ENCODE assay signal across 10 cellular contexts in genomic region chr5:151174612-151175101, GRCh38. TPM values are rescaled to one million over a fixed set of nuclear protein-coding genes. Genes with fewer than 3 reads are reported as not detected.
DNase-seq lines count a peak whose midpoint lies in the region; ATAC-seq and TF ChIP-seq lines count a peak whose summit lies in the region.
"Had no signal": no experiment of that assay in that cellular context is flagged by ENCODE, and none has a peak within 500 bp of the region (broad histone marks: within the 10 kb centered on the region; RNA-seq: fewer than 3 reads in every experiment).

No MANE protein-coding gene starts in this region.

- peak; percentile 89 for ATAC-seq in GM23338

- no peak overlapping the region for H3K4me2 ChIP-seq in GM23338

- H2AFZ ChIP-seq in GM23338, result peak overlapping the region; percentile 86; the same call in 1 of the 2 replicates

- H3K27me3 Mint-ChIP-seq in GM23338 (ENCODE audit: insufficient read depth, low read depth, poor library complexity), result peaks cover 2% of the 10 kb centered on the region
- H3K27me3 Mint-ChIP-seq: activated T-cell treated with anti-CD3 and anti-CD28 coated beads, Interleukin-2, amount 50 U/mL, for 24 hours had no signal

- H3K9ac ChIP-seq in NT2/D1 (ENCODE audit: insufficient read length, low read depth), result no peak overlapping the region

- WGBS in suprapubic skin, result 70% methylated on average over 15 of the region's 15 CpGs

- H3K27ac ChIP-seq in GM23338 (ENCODE audit: low read depth) (no peak overlapping the region), suprapubic skin (no peak overlapping the region)

- no peaks in the 10 kb centered on the region for H3F3A ChIP-seq in GM23338 (replicated peaks; ENCODE audit: low read depth)

- no peaks in the 10 kb centered on the region for H3K27me3 ChIP-seq in GM23338 (ENCODE audit: insufficient read depth)
- no peaks in the 10 kb centered on the region for H3K27me3 ChIP-seq in NT2/D1 (ENCODE audit: insufficient read depth, insufficient read length)
- no peaks in the 10 kb centered on the region for H3K27me3 ChIP-seq in suprapubic skin

- H3K36me3 Mint-ChIP-seq in GM23338 (ENCODE audit: low read depth), result no peaks in the 10 kb centered on the region

- TF ChIP-seq CTCF in GM23338 (conservative IDR thresholded peaks at IDR 0.05; ENCODE audit: low read depth in 2 of 2) (no peak), suprapubic skin (IDR thresholded peaks at IDR 0.05) (no peak)

- in situ Hi-C loops in ACHN (cut with HindIII; ENCODE audit: low pct_ligation_motif_present, low pct_unique_long_range_greater_than_20kb, low sequenced_read_pairs), result no loop called here

- H4K20me1 ChIP-seq in GM23338 (replicated peaks; ENCODE audit: insufficient read depth), result no peaks in the 10 kb centered on the region

- H3K27ac Mint-ChIP-seq in GM23338, result no peak overlapping the region
- H3K27ac Mint-ChIP-seq: activated T-cell treated with anti-CD3 and anti-CD28 coated beads, Interleukin-2, amount 50 U/mL, for 24 hours had no signal

- H3K4me3 ChIP-seq in GM23338 (no peak overlapping the region), NT2/D1 (ENCODE audit: insufficient read length, low read depth) (no peak overlapping the region), suprapubic skin (no peak overlapping the region)

- H3K9me3 Mint-ChIP-seq in GM23338, result no peaks in the 10 kb centered on the region; the same call in 2 of the 3 replicates
- H3K9me3 Mint-ChIP-seq: activated T-cell treated with anti-CD3 and anti-CD28 coated beads, Interleukin-2, amount 50 U/mL, for 24 hours had no signal

- no peak for TF ChIP-seq POLR2A in suprapubic skin (IDR thresholded peaks at IDR 0.05)

- H3K4me3 Mint-ChIP-seq in GM23338, result no peak overlapping the region
- H3K4me3 Mint-ChIP-seq: activated T-cell treated with anti-CD3 and anti-CD28 coated beads, Interleukin-2, amount 50 U/mL, for 24 hours had no signal

- TF ChIP-seq EP300 in suprapubic skin (IDR thresholded peaks at IDR 0.05), result no peak

- H3K9me2 ChIP-seq in GM23338 (ENCODE audit: insufficient read depth), result peaks cover 10% of the 10 kb centered on the region; the same call in 1 of the 2 replicates

- H3K4me1 ChIP-seq in GM23338 (ENCODE audit: insufficient read depth), result peaks cover 6% of the 10 kb centered on the region; the same call in 1 of the 2 replicates
- H3K4me1 ChIP-seq in NT2/D1 (ENCODE audit: insufficient read depth, insufficient read length), result peaks cover 5% of the 10 kb centered on the region
- no peaks in the 10 kb centered on the region for H3K4me1 ChIP-seq in suprapubic skin

- H3K36me3 ChIP-seq in GM23338 (ENCODE audit: insufficient read depth), result no peaks in the 10 kb centered on the region
- H3K36me3 ChIP-seq in NT2/D1 (ENCODE audit: insufficient read depth, insufficient read length, low read length), result no peaks in the 10 kb centered on the region
- H3K36me3 ChIP-seq in suprapubic skin, result no peaks in the 10 kb centered on the region

- H3K9me3 ChIP-seq in NT2/D1 (ENCODE audit: insufficient read depth, low read length) (no peaks in the 10 kb centered on the region), suprapubic skin (no peaks in the 10 kb centered on the region)

- DNase-seq in GM23338 (ENCODE audit: low spot score), result peak; percentile 66
- peak; percentile 32 for DNase-seq in NT2/D1 (ENCODE audit: low read depth, low spot score)
- DNase-seq in iPS-NIHi7 (ENCODE audit: extremely low spot score), result peak; percentile 57
- peak; percentile 55 to 78 for DNase-seq in suprapubic skin (ENCODE audit: low spot score in 2 of 2)
- DNase-seq in NCI-H1436 treated with DMSO at 0.1 percent for 48 hours (lab: John Stamatoyannopoulos, UW), result no peak
- DNase-seq in ACHN, result no peak
- DNase-seq in hippocampal formation (lab: John Stamatoyannopoulos, UW), result no peak
- DNase-seq: activated T-cell treated with anti-CD3 and anti-CD28 coated beads, Interleukin-2, amount 50 U/mL, for 24 hours; DMS79; NCI-H2029 treated with DMSO at 0.1 percent for 48 hours had no signal

- H3K4me1 Mint-ChIP-seq in GM23338, result peaks cover 5% of the 10 kb centered on the region; the same call in 1 of the 3 replicates

- no peaks in the 10 kb centered on the region for H3K79me2 ChIP-seq in GM23338 (replicated peaks; ENCODE audit: insufficient read depth)

TF ChIP-seq in GM23338, 12 proteins besides CTCF, POLR2A, EP300 and RAD21:
- TF ChIP-seq NANOG (IDR thresholded peaks at IDR 0.05; ENCODE audit: borderline replicate concordance), result no peak
- 0 out of 2 replicates have a peak, but pooled peaks have one; percentile 27 for TF ChIP-seq POLR2AphosphoS5 (IDR thresholded peaks at IDR 0.05; ENCODE audit: low read depth)

RNA-seq across cellular contexts. Expression of gene ANXA6, which starts 17.1 kb away (rescaled TPM):
- 87.4 and 110 TPM in 2 replicates for total RNA-seq in GM23338 (2014; rRNA removed; shearing (Covaris generic))
- 26.5 and 30.2 TPM in 2 replicates for polyA plus RNA-seq in GM23338 (2016; fragmentation: Nextera tagmentation; extraction: Ambion mirVana)
- total RNA-seq in suprapubic skin, result 10 to 100 TPM; 21.7 to 64.4 (median 49.5) TPM

RNA-seq across cellular contexts. Expression of gene CCDC69, which starts 49.2 kb away (rescaled TPM):
- total RNA-seq in GM23338 (2014; rRNA removed; shearing (Covaris generic)), result 5.3 and 6.6 TPM in 2 replicates
- 2.7 and 3.0 TPM in 2 replicates for polyA plus RNA-seq in GM23338 (2016; fragmentation: Nextera tagmentation; extraction: Ambion mirVana)
- total RNA-seq in suprapubic skin, result 10 to 100 TPM; 11.5 to 32.3 (median 26.8) TPM

Comparison
In these comparisons a context has a peak if more than half of its experiments do, and no peak if none do; other contexts are left out.
1. DNase-seq: peak in GM23338 (single experiment), NT2/D1 (single experiment), iPS-NIHi7 (single experiment) and suprapubic skin (2 of 2); none in NCI-H1436 treated with DMSO at 0.1 percent for 48 hours (single experiment), ACHN (single experiment) and hippocampal formation (0 of 2).